1 cellular context compared by ENCODE assay signal in the genomic region with DNA sequence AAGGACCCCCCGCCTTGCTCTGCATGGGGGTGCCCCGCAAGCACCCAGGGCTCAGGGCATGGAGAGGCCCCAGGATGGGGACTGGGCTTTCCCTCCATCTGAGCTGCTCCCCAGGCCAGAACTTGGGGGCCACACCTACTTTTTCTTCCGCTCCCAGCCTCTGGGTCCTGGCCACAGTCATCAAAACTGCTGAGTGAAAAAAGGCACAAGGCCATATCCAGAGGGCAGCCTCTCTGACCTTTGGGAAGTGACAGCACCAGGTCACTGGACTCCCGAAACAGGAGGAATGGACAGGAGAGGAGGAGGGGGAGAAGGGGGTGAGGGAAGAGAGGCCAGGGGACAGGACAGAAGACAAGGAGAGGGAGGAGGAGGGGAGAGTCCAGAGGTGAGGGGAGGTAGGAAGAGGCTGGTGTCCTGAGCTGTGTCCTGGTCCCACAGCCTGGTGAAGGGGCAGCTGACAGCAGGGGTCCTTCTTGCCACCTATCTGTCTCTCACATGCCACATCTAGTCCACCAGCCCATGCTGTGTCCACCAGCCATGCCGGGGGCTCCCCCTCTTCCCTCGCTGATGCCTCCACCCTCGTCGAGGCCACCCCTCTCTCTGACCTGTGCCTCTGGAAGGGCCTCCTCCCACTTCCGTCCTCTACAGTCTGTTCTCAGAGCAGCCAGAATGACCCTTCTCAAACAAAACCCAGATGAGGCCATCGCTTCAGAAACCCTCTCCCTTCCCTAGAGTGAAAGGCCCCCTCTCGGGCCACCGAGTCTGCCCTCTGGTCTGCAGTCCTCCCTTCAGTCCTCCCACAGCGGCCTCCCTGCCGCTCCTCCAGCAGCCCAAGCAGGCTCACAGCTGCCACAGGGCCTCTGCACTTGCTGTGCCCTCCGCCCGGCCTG.
TF ChIP-seq lines count a peak whose summit lies in the region.

No MANE protein-coding gene starts in this region.

TF ChIP-seq in HepG2, 621 proteins besides CTCF, POLR2A, EP300 and RAD21 (continued from another document and continues in another):
- TF ChIP-seq, protein P1, sequence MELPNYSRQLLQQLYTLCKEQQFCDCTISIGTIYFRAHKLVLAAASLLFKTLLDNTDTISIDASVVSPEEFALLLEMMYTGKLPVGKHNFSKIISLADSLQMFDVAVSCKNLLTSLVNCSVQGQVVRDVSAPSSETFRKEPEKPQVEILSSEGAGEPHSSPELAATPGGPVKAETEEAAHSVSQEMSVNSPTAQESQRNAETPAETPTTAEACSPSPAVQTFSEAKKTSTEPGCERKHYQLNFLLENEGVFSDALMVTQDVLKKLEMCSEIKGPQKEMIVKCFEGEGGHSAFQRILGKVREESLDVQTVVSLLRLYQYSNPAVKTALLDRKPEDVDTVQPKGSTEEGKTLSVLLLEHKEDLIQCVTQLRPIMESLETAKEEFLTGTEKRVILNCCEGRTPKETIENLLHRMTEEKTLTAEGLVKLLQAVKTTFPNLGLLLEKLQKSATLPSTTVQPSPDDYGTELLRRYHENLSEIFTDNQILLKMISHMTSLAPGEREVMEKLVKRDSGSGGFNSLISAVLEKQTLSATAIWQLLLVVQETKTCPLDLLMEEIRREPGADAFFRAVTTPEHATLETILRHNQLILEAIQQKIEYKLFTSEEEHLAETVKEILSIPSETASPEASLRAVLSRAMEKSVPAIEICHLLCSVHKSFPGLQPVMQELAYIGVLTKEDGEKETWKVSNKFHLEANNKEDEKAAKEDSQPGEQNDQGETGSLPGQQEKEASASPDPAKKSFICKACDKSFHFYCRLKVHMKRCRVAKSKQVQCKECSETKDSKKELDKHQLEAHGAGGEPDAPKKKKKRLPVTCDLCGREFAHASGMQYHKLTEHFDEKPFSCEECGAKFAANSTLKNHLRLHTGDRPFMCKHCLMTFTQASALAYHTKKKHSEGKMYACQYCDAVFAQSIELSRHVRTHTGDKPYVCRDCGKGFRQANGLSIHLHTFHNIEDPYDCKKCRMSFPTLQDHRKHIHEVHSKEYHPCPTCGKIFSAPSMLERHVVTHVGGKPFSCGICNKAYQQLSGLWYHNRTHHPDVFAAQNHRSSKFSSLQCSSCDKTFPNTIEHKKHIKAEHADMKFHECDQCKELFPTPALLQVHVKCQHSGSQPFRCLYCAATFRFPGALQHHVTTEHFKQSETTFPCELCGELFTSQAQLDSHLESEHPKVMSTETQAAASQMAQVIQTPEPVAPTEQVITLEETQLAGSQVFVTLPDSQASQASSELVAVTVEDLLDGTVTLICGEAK (IDR thresholded peaks at IDR 0.05): no peak
- TF ChIP-seq, protein P1 (CRISPR knock-in tag; IDR thresholded peaks at IDR 0.05): peak; percentile 8; the same call in 1 of the 2 replicates
- 0 out of 2 replicates have a peak, but pooled peaks have one; percentile 64 for TF ChIP-seq PAWR (CRISPR knock-in tag; IDR thresholded peaks at IDR 0.05; ENCODE audit: borderline replicate concordance)
- no peak for TF ChIP-seq ZNF24 (IDR thresholded peaks at IDR 0.05)
- no peak for TF ChIP-seq ZNF317 (CRISPR knock-in tag; IDR thresholded peaks at IDR 0.05)
- TF ChIP-seq, protein P2, sequence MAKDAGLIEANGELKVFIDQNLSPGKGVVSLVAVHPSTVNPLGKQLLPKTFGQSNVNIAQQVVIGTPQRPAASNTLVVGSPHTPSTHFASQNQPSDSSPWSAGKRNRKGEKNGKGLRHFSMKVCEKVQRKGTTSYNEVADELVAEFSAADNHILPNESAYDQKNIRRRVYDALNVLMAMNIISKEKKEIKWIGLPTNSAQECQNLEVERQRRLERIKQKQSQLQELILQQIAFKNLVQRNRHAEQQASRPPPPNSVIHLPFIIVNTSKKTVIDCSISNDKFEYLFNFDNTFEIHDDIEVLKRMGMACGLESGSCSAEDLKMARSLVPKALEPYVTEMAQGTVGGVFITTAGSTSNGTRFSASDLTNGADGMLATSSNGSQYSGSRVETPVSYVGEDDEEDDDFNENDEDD (CRISPR knock-in tag; IDR thresholded peaks at IDR 0.05; ENCODE audit: borderline replicate concordance): peak; percentile 10; the same call in 1 of the 2 replicates
- TF ChIP-seq, protein P3, sequence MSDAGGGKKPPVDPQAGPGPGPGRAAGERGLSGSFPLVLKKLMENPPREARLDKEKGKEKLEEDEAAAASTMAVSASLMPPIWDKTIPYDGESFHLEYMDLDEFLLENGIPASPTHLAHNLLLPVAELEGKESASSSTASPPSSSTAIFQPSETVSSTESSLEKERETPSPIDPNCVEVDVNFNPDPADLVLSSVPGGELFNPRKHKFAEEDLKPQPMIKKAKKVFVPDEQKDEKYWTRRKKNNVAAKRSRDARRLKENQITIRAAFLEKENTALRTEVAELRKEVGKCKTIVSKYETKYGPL (CRISPR knock-in tag; IDR thresholded peaks at IDR 0.05): no peak
- no peak for TF ChIP-seq U2AF2 (IDR thresholded peaks at IDR 0.05; ENCODE audit: low read depth, low read length)
- TF ChIP-seq ZNF768 (CRISPR knock-in tag; IDR thresholded peaks at IDR 0.05): peak; percentile 78; the same call in 1 of the 2 replicates
- no peak for TF ChIP-seq ATAD3A (CRISPR knock-in tag; IDR thresholded peaks at IDR 0.05)
- TF ChIP-seq RXRB (CRISPR knock-in tag; IDR thresholded peaks at IDR 0.05; ENCODE audit: borderline replicate concordance): peak; percentile 67
- TF ChIP-seq, protein P4, sequence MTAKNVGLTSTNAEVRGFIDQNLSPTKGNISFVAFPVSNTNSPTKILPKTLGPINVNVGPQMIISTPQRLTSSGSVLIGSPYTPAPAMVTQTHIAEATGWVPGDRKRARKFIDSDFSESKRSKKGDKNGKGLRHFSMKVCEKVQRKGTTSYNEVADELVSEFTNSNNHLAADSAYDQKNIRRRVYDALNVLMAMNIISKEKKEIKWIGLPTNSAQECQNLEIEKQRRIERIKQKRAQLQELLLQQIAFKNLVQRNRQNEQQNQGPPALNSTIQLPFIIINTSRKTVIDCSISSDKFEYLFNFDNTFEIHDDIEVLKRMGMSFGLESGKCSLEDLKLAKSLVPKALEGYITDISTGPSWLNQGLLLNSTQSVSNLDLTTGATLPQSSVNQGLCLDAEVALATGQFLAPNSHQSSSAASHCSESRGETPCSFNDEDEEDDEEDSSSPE (CRISPR knock-in tag; IDR thresholded peaks at IDR 0.05): no peak
- TF ChIP-seq, protein P5, sequence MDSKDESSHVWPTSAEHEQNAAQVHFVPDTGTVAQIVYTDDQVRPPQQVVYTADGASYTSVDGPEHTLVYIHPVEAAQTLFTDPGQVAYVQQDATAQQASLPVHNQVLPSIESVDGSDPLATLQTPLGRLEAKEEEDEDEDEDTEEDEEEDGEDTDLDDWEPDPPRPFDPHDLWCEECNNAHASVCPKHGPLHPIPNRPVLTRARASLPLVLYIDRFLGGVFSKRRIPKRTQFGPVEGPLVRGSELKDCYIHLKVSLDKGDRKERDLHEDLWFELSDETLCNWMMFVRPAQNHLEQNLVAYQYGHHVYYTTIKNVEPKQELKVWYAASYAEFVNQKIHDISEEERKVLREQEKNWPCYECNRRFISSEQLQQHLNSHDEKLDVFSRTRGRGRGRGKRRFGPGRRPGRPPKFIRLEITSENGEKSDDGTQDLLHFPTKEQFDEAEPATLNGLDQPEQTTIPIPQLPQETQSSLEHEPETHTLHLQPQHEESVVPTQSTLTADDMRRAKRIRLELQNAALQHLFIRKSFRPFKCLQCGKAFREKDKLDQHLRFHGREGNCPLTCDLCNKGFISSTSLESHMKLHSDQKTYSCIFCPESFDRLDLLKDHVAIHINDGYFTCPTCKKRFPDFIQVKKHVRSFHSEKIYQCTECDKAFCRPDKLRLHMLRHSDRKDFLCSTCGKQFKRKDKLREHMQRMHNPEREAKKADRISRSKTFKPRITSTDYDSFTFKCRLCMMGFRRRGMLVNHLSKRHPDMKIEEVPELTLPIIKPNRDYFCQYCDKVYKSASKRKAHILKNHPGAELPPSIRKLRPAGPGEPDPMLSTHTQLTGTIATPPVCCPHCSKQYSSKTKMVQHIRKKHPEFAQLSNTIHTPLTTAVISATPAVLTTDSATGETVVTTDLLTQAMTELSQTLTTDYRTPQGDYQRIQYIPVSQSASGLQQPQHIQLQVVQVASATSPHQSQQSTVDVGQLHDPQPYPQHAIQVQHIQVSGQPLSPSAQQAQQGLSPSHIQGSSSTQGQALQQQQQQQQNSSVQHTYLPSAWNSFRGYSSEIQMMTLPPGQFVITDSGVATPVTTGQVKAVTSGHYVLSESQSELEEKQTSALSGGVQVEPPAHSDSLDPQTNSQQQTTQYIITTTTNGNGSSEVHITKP (CRISPR knock-in tag; IDR thresholded peaks at IDR 0.05; ENCODE audit: low read depth): peak; percentile 84; the same call in 1 of the 2 replicates
- no peak for TF ChIP-seq MTF1 (CRISPR knock-in tag; IDR thresholded peaks at IDR 0.05)
- TF ChIP-seq, protein P6, sequence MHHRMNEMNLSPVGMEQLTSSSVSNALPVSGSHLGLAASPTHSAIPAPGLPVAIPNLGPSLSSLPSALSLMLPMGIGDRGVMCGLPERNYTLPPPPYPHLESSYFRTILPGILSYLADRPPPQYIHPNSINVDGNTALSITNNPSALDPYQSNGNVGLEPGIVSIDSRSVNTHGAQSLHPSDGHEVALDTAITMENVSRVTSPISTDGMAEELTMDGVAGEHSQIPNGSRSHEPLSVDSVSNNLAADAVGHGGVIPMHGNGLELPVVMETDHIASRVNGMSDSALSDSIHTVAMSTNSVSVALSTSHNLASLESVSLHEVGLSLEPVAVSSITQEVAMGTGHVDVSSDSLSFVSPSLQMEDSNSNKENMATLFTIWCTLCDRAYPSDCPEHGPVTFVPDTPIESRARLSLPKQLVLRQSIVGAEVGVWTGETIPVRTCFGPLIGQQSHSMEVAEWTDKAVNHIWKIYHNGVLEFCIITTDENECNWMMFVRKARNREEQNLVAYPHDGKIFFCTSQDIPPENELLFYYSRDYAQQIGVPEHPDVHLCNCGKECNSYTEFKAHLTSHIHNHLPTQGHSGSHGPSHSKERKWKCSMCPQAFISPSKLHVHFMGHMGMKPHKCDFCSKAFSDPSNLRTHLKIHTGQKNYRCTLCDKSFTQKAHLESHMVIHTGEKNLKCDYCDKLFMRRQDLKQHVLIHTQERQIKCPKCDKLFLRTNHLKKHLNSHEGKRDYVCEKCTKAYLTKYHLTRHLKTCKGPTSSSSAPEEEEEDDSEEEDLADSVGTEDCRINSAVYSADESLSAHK (CRISPR knock-in tag; IDR thresholded peaks at IDR 0.05; ENCODE audit: borderline replicate concordance): no peak
- TF ChIP-seq KDM2A (CRISPR knock-in tag; IDR thresholded peaks at IDR 0.05; ENCODE audit: borderline replicate concordance, low read depth): peak; percentile 64; the same call in 1 of the 2 replicates
- peak; percentile 89; the same call in 1 of the 2 replicates for TF ChIP-seq ZNF556 (CRISPR knock-in tag; IDR thresholded peaks at IDR 0.05; ENCODE audit: borderline replicate concordance)
- TF ChIP-seq YY1 (IDR thresholded peaks at IDR 0.05; ENCODE audit: insufficient read depth, insufficient replicate concordance, low read depth, low read length): no peak
- TF ChIP-seq ZSCAN22 (CRISPR knock-in tag; IDR thresholded peaks at IDR 0.05): peak; percentile 94
- TF ChIP-seq, protein P7, sequence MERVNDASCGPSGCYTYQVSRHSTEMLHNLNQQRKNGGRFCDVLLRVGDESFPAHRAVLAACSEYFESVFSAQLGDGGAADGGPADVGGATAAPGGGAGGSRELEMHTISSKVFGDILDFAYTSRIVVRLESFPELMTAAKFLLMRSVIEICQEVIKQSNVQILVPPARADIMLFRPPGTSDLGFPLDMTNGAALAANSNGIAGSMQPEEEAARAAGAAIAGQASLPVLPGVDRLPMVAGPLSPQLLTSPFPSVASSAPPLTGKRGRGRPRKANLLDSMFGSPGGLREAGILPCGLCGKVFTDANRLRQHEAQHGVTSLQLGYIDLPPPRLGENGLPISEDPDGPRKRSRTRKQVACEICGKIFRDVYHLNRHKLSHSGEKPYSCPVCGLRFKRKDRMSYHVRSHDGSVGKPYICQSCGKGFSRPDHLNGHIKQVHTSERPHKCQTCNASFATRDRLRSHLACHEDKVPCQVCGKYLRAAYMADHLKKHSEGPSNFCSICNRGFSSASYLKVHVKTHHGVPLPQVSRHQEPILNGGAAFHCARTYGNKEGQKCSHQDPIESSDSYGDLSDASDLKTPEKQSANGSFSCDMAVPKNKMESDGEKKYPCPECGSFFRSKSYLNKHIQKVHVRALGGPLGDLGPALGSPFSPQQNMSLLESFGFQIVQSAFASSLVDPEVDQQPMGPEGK (CRISPR knock-in tag; IDR thresholded peaks at IDR 0.05): peak; percentile 74
- TF ChIP-seq, protein P8, sequence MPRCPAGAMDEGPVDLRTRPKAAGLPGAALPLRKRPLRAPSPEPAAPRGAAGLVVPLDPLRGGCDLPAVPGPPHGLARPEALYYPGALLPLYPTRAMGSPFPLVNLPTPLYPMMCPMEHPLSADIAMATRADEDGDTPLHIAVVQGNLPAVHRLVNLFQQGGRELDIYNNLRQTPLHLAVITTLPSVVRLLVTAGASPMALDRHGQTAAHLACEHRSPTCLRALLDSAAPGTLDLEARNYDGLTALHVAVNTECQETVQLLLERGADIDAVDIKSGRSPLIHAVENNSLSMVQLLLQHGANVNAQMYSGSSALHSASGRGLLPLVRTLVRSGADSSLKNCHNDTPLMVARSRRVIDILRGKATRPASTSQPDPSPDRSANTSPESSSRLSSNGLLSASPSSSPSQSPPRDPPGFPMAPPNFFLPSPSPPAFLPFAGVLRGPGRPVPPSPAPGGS (CRISPR knock-in tag; IDR thresholded peaks at IDR 0.05): peak; percentile 54; the same call in 1 of the 2 replicates
